In the genomic region with DNA sequence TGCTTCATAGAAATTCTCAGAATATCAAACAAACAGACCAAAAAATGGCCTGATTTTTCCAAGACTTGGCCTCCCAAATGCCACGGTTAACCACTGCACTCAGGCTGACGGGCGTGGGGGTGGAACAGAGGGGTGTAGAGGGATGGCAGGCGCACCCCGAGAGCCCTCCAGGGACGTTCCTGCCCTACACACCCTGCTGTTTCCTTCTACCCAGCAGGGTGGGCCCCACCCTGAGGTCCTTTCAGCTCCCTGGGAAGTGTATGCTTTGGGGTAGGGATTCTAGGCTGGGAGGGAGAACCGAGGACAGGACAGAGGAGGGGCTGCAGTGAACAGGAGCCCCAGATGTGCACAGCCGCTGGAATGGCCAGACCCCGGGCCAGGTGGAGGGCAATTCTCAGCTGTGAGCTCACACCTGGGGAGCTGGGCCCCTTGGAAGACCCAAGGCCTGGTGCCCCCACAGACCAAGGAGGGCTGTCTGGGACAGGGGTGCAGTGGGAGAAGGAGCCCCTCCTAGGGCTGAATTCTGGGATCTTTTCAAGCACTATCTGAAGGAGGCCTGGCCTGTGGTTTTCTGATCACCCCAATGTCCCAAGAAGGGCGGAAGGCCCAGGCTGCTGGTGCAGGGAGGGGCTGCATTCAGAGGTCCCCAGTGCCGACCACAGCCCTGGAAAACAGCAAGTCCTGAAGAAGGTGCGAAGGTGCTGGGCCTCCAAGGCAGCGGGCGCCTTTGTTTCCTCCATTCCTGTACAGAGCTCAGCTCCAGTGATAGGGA, we compare ENCODE assay signal across 28 cellular contexts.
"Had no signal": no experiment of that assay in that cellular context is flagged by ENCODE, and none has a peak within 500 bp of the region (broad histone marks: within the 10 kb centered on the region; RNA-seq: fewer than 3 reads in every experiment).

No MANE protein-coding gene starts in this region.

- ATAC-seq: activated CD8-positive, alpha-beta memory T cell treated with anti-CD3 and anti-CD28 coated beads, Interleukin-2, amount 10 ng/mL, durations not matched to agents 7 days and 5 days; body of pancreas; foreskin keratinocyte; mucosa of descending colon; stimulated activated memory B cell treated with anti-CD40 and anti-IgM and Interleukin-4, amounts not matched to agents 10 μg/mL and 1 μg/mL and 100 μg/mL, for 72 hours; T-helper 17 cell had no signal

- H3K9me3 Mint-ChIP-seq: activated CD4-positive, alpha-beta memory T cell treated with anti-CD3 and anti-CD28 coated beads, Interleukin-2, amount 10 ng/mL, durations not matched to agents 7 days and 5 days; dendritic cell treated with granulocyte-macrophage colony-stimulating factor and Interleukin-4, amounts not matched to agents 40 ng/mL and 50 ng/mL, for 4 days; immature natural killer cell; nephron progenitor cell; stimulated activated memory B cell treated with anti-CD40 and anti-IgM and Interleukin-4, amounts not matched to agents 10 μg/mL and 1 μg/mL and 100 μg/mL, for 72 hours had no signal

- H3K36me3 Mint-ChIP-seq: activated CD8-positive, alpha-beta memory T cell treated with anti-CD3 and anti-CD28 coated beads, Interleukin-2, amount 10 ng/mL, durations not matched to agents 7 days and 5 days; immature natural killer cell; stimulated activated memory B cell treated with anti-CD40 and anti-IgM and Interleukin-4, amounts not matched to agents 10 μg/mL and 1 μg/mL and 100 μg/mL, for 72 hours had no signal

- H3K4me3 Mint-ChIP-seq: activated CD4-positive, alpha-beta memory T cell treated with anti-CD3 and anti-CD28 coated beads, Interleukin-2, amount 10 ng/mL, durations not matched to agents 7 days and 5 days; activated CD8-positive, alpha-beta memory T cell treated with anti-CD3 and anti-CD28 coated beads, Interleukin-2, amount 10 ng/mL, durations not matched to agents 7 days and 5 days; dendritic cell treated with granulocyte-macrophage colony-stimulating factor and Interleukin-4, amounts not matched to agents 40 ng/mL and 50 ng/mL, for 4 days; immature natural killer cell; nephron progenitor cell; stimulated activated memory B cell treated with anti-CD40 and anti-IgM and Interleukin-4, amounts not matched to agents 10 μg/mL and 1 μg/mL and 100 μg/mL, for 72 hours; T-helper 17 cell had no signal

- H3K4me1 Mint-ChIP-seq: activated CD4-positive, alpha-beta memory T cell treated with anti-CD3 and anti-CD28 coated beads, Interleukin-2, amount 10 ng/mL, durations not matched to agents 7 days and 5 days; activated CD8-positive, alpha-beta memory T cell treated with anti-CD3 and anti-CD28 coated beads, Interleukin-2, amount 10 ng/mL, durations not matched to agents 7 days and 5 days; immature natural killer cell; stimulated activated memory B cell treated with anti-CD40 and anti-IgM and Interleukin-4, amounts not matched to agents 10 μg/mL and 1 μg/mL and 100 μg/mL, for 72 hours; T-helper 17 cell had no signal

- H3K27ac ChIP-seq: body of pancreas, cardiac muscle cell, foreskin keratinocyte, hepatocyte, right lobe of liver, SK-N-MC had no signal

- H3K9ac ChIP-seq: parathyroid adenoma had no signal

- FAIRE-seq: small intestine had no signal

- H3K36me3 ChIP-seq: cardiac muscle cell, right lobe of liver, stomach had no signal

- H3K4me3 ChIP-seq: body of pancreas, cardiac muscle cell, hepatocyte, mucosa of descending colon, right lobe of liver, SK-N-MC, stomach had no signal

- DNase-seq: activated CD4-positive, alpha-beta memory T cell treated with anti-CD3 and anti-CD28 coated beads, Interleukin-2, amount 10 ng/mL, durations not matched to agents 7 days and 5 days; activated CD4-positive, alpha-beta T cell treated with anti-CD3 and anti-CD28 coated beads for 48 hours; activated CD4-positive, CD25-positive, alpha-beta regulatory T cell; activated CD8-positive, alpha-beta memory T cell treated with anti-CD3 and anti-CD28 coated beads, Interleukin-2, amount 10 ng/mL, durations not matched to agents 7 days and 5 days; activated naive CD4-positive, alpha-beta T cell; activated T-cell treated with anti-CD3 and anti-CD28 coated beads for 4 hours; anterior cingulate cortex; effector CD4-positive, alpha-beta T cell; foreskin keratinocyte; immature natural killer cell; mesenchymal stem cell; nephron progenitor cell; nucleus accumbens; stimulated activated CD4-positive, alpha-beta T cell treated with anti-CD3 and anti-CD28 coated beads, Interleukin-15, amount 100 ng/mL, for 24 hours; stomach; SW 1271; T-helper 17 cell; trophoblast cell had no signal

- H3K27me3 ChIP-seq: body of pancreas, cardiac muscle cell, hepatocyte, right lobe of liver, stomach had no signal

- H3K27ac Mint-ChIP-seq: activated CD4-positive, alpha-beta memory T cell treated with anti-CD3 and anti-CD28 coated beads, Interleukin-2, amount 10 ng/mL, durations not matched to agents 7 days and 5 days; activated CD8-positive, alpha-beta memory T cell treated with anti-CD3 and anti-CD28 coated beads, Interleukin-2, amount 10 ng/mL, durations not matched to agents 7 days and 5 days; dendritic cell treated with granulocyte-macrophage colony-stimulating factor and Interleukin-4, amounts not matched to agents 40 ng/mL and 50 ng/mL, for 4 days; immature natural killer cell; nephron progenitor cell; stimulated activated memory B cell treated with anti-CD40 and anti-IgM and Interleukin-4, amounts not matched to agents 10 μg/mL and 1 μg/mL and 100 μg/mL, for 72 hours; T-helper 17 cell had no signal

- H3K9me3 ChIP-seq: body of pancreas, mucosa of descending colon, right lobe of liver, stomach had no signal

- H3K4me1 ChIP-seq: body of pancreas, foreskin keratinocyte had no signal
